In the genomic region with DNA sequence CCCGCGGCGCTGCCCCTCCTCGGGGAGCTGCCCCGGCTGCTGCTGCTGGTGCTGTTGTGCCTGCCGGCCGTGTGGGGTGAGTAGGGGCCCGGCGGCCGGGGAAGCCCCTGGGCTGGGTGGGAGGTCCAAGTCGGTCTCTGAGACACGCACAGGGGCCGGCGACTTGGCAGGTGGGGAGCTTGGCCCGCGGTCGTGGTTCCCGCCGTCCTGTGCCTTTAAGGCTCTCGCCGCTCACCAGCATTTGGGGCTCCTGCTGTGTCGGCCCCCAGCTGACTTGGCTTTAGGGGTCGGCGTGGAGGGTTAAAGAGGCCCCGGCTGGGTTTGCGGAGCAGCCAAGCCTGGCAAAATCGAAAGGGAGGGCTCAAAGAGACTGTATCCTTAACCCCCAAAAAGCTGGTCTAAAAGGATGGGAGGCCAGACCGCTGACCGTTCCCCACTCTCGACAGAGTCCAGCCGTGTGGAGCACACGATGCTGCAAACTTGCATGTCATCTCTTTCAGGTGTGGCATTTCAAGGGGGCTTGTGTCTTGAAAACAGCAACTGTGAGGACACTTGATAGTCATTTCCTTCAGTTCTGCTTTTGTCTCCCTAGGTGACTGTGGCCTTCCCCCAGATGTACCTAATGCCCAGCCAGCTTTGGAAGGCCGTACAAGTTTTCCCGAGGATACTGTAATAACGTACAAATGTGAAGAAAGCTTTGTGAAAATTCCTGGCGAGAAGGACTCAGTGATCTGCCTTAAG, we compare ENCODE assay signal across 1 cellular context.
TF ChIP-seq lines count a peak whose summit lies in the region.

No MANE protein-coding gene starts in this region.

TF ChIP-seq in GM12878, 131 proteins besides CTCF, POLR2A, EP300 and RAD21 (continued from another document):
- TF ChIP-seq, protein P1, sequence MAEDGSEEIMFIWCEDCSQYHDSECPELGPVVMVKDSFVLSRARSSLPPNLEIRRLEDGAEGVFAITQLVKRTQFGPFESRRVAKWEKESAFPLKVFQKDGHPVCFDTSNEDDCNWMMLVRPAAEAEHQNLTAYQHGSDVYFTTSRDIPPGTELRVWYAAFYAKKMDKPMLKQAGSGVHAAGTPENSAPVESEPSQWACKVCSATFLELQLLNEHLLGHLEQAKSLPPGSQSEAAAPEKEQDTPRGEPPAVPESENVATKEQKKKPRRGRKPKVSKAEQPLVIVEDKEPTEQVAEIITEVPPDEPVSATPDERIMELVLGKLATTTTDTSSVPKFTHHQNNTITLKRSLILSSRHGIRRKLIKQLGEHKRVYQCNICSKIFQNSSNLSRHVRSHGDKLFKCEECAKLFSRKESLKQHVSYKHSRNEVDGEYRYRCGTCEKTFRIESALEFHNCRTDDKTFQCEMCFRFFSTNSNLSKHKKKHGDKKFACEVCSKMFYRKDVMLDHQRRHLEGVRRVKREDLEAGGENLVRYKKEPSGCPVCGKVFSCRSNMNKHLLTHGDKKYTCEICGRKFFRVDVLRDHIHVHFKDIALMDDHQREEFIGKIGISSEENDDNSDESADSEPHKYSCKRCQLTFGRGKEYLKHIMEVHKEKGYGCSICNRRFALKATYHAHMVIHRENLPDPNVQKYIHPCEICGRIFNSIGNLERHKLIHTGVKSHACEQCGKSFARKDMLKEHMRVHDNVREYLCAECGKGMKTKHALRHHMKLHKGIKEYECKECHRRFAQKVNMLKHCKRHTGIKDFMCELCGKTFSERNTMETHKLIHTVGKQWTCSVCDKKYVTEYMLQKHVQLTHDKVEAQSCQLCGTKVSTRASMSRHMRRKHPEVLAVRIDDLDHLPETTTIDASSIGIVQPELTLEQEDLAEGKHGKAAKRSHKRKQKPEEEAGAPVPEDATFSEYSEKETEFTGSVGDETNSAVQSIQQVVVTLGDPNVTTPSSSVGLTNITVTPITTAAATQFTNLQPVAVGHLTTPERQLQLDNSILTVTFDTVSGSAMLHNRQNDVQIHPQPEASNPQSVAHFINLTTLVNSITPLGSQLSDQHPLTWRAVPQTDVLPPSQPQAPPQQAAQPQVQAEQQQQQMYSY (CRISPR knock-in tag; IDR thresholded peaks at IDR 0.05) = no peak
- TF ChIP-seq ZNF217 (IDR thresholded peaks at IDR 0.05) (0 out of 2 replicates have a peak, but pooled peaks have one; percentile 24), NR2C1 (IDR thresholded peaks at IDR 0.05) (no peak), SREBF1 (IDR thresholded peaks at IDR 0.05; ENCODE audit: low read length) (no peak), CHD4 (IDR thresholded peaks at IDR 0.05) (no peak), CEBPB (IDR thresholded peaks at IDR 0.05; ENCODE audit: borderline replicate concordance in 1 of 2, low read depth in 2 of 2, low read length in 2 of 2) (no peak), BMI1 (IDR thresholded peaks at IDR 0.05; ENCODE audit: borderline replicate concordance) (no peak), STAT1 (conservative IDR thresholded peaks at IDR 0.05) (no peak), HDGF (IDR thresholded peaks at IDR 0.05) (no peak), SUZ12 (IDR thresholded peaks at IDR 0.05; ENCODE audit: unreplicated experiment) (no peak), SMAD1 (IDR thresholded peaks at IDR 0.05; ENCODE audit: low read depth, partially characterized antibody) (no peak), LARP7 (IDR thresholded peaks at IDR 0.05) (peak; percentile 90), GATAD2B (conservative IDR thresholded peaks at IDR 0.05; ENCODE audit: low read depth) (peak; percentile 73)
- TF ChIP-seq, protein P2, sequence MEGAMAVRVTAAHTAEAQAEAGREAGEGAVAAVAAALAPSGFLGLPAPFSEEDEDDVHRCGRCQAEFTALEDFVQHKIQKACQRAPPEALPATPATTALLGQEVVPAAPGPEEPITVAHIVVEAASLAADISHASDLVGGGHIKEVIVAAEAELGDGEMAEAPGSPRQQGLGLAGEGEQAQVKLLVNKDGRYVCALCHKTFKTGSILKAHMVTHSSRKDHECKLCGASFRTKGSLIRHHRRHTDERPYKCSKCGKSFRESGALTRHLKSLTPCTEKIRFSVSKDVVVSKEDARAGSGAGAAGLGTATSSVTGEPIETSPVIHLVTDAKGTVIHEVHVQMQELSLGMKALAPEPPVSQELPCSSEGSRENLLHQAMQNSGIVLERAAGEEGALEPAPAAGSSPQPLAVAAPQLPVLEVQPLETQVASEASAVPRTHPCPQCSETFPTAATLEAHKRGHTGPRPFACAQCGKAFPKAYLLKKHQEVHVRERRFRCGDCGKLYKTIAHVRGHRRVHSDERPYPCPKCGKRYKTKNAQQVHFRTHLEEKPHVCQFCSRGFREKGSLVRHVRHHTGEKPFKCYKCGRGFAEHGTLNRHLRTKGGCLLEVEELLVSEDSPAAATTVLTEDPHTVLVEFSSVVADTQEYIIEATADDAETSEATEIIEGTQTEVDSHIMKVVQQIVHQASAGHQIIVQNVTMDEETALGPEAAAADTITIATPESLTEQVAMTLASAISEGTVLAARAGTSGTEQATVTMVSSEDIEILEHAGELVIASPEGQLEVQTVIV (IDR thresholded peaks at IDR 0.05; ENCODE audit: borderline replicate concordance, partially characterized antibody) = no peak
- TF ChIP-seq, protein P3, sequence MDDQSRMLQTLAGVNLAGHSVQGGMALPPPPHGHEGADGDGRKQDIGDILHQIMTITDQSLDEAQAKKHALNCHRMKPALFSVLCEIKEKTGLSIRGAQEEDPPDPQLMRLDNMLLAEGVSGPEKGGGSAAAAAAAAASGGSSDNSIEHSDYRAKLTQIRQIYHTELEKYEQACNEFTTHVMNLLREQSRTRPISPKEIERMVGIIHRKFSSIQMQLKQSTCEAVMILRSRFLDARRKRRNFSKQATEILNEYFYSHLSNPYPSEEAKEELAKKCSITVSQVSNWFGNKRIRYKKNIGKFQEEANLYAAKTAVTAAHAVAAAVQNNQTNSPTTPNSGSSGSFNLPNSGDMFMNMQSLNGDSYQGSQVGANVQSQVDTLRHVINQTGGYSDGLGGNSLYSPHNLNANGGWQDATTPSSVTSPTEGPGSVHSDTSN (IDR thresholded peaks at IDR 0.05; ENCODE audit: insufficient replicate concordance, low read depth, low read length) = no peak
- TF ChIP-seq, protein P4, sequence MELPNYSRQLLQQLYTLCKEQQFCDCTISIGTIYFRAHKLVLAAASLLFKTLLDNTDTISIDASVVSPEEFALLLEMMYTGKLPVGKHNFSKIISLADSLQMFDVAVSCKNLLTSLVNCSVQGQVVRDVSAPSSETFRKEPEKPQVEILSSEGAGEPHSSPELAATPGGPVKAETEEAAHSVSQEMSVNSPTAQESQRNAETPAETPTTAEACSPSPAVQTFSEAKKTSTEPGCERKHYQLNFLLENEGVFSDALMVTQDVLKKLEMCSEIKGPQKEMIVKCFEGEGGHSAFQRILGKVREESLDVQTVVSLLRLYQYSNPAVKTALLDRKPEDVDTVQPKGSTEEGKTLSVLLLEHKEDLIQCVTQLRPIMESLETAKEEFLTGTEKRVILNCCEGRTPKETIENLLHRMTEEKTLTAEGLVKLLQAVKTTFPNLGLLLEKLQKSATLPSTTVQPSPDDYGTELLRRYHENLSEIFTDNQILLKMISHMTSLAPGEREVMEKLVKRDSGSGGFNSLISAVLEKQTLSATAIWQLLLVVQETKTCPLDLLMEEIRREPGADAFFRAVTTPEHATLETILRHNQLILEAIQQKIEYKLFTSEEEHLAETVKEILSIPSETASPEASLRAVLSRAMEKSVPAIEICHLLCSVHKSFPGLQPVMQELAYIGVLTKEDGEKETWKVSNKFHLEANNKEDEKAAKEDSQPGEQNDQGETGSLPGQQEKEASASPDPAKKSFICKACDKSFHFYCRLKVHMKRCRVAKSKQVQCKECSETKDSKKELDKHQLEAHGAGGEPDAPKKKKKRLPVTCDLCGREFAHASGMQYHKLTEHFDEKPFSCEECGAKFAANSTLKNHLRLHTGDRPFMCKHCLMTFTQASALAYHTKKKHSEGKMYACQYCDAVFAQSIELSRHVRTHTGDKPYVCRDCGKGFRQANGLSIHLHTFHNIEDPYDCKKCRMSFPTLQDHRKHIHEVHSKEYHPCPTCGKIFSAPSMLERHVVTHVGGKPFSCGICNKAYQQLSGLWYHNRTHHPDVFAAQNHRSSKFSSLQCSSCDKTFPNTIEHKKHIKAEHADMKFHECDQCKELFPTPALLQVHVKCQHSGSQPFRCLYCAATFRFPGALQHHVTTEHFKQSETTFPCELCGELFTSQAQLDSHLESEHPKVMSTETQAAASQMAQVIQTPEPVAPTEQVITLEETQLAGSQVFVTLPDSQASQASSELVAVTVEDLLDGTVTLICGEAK (IDR thresholded peaks at IDR 0.05; ENCODE audit: borderline replicate concordance) = no peak; the same call in 1 of the 2 replicates
- TF ChIP-seq, protein P5, sequence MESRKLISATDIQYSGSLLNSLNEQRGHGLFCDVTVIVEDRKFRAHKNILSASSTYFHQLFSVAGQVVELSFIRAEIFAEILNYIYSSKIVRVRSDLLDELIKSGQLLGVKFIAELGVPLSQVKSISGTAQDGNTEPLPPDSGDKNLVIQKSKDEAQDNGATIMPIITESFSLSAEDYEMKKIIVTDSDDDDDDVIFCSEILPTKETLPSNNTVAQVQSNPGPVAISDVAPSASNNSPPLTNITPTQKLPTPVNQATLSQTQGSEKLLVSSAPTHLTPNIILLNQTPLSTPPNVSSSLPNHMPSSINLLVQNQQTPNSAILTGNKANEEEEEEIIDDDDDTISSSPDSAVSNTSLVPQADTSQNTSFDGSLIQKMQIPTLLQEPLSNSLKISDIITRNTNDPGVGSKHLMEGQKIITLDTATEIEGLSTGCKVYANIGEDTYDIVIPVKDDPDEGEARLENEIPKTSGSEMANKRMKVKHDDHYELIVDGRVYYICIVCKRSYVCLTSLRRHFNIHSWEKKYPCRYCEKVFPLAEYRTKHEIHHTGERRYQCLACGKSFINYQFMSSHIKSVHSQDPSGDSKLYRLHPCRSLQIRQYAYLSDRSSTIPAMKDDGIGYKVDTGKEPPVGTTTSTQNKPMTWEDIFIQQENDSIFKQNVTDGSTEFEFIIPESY (IDR thresholded peaks at IDR 0.05) = no peak
- TF ChIP-seq, protein P6, sequence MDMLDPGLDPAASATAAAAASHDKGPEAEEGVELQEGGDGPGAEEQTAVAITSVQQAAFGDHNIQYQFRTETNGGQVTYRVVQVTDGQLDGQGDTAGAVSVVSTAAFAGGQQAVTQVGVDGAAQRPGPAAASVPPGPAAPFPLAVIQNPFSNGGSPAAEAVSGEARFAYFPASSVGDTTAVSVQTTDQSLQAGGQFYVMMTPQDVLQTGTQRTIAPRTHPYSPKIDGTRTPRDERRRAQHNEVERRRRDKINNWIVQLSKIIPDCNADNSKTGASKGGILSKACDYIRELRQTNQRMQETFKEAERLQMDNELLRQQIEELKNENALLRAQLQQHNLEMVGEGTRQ (IDR thresholded peaks at IDR 0.05; ENCODE audit: borderline replicate concordance, low read depth, low read length) = no peak
- TF ChIP-seq, protein P7, sequence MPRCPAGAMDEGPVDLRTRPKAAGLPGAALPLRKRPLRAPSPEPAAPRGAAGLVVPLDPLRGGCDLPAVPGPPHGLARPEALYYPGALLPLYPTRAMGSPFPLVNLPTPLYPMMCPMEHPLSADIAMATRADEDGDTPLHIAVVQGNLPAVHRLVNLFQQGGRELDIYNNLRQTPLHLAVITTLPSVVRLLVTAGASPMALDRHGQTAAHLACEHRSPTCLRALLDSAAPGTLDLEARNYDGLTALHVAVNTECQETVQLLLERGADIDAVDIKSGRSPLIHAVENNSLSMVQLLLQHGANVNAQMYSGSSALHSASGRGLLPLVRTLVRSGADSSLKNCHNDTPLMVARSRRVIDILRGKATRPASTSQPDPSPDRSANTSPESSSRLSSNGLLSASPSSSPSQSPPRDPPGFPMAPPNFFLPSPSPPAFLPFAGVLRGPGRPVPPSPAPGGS (IDR thresholded peaks at IDR 0.05; ENCODE audit: borderline replicate concordance, insufficient read depth, low read depth, low read length, poor library complexity, severe bottlenecking) = peak; percentile 2
